13 cellular contexts compared by ENCODE assay signal in the genomic region with DNA sequence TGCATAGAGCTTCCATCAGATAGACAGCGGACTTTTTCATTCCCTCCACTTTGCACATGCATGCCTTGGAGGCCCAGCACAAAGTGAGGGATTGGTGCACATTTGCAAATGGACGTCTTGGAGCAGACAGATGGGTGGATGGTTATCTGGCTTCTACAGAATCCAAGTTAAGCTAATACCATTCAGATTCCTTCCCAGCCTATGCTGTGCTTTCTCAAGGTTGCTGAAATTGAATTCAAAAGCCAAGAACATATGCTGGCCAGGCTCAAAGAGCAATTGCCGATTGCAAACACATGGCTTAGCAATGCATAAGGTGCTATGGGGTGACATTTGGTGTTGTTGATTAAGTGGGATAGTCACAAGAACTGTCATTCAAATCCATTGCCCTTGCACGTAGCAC.
DNase-seq lines count a peak whose midpoint lies in the region; ATAC-seq lines count a peak whose summit lies in the region.
"Had no signal": no experiment of that assay in that cellular context is flagged by ENCODE, and none has a peak within 500 bp of the region (broad histone marks: within the 10 kb centered on the region; RNA-seq: fewer than 3 reads in every experiment).

No MANE protein-coding gene starts in this region.

- H3K27me3 Mint-ChIP-seq in stimulated activated naive B cell treated with anti-CD40 and anti-IgM and Interleukin-4, amounts not matched to agents 10 μg/mL and 1 μg/mL and 100 μg/mL, for 72 hours: peaks cover 4 to 6% of the 10 kb centered on the region in 2 donors

- H3K4me1 Mint-ChIP-seq in stimulated activated naive B cell treated with anti-CD40 and anti-IgM and Interleukin-4, amounts not matched to agents 10 μg/mL and 1 μg/mL and 100 μg/mL, for 72 hours: peaks cover 0 to 4% of the 10 kb centered on the region in 2 donors
- H3K4me1 Mint-ChIP-seq: CD4-positive, alpha-beta memory T cell had no signal

- H3K36me3 Mint-ChIP-seq in stimulated activated naive B cell treated with anti-CD40 and anti-IgM and Interleukin-4, amounts not matched to agents 10 μg/mL and 1 μg/mL and 100 μg/mL, for 72 hours: no peaks in the 10 kb centered on the region
- H3K36me3 Mint-ChIP-seq: CD4-positive, alpha-beta memory T cell had no signal

- no peak overlapping the region for H3K4me3 Mint-ChIP-seq in stimulated activated naive B cell treated with anti-CD40 and anti-IgM and Interleukin-4, amounts not matched to agents 10 μg/mL and 1 μg/mL and 100 μg/mL, for 72 hours
- H3K4me3 Mint-ChIP-seq: CD4-positive, alpha-beta memory T cell had no signal

- no peak overlapping the region for H3K27ac Mint-ChIP-seq in stimulated activated naive B cell treated with anti-CD40 and anti-IgM and Interleukin-4, amounts not matched to agents 10 μg/mL and 1 μg/mL and 100 μg/mL, for 72 hours
- H3K27ac Mint-ChIP-seq: CD4-positive, alpha-beta memory T cell had no signal

- H3K9me3 Mint-ChIP-seq in stimulated activated naive B cell treated with anti-CD40 and anti-IgM and Interleukin-4, amounts not matched to agents 10 μg/mL and 1 μg/mL and 100 μg/mL, for 72 hours: peaks cover 5 to 6% of the 10 kb centered on the region in 2 donors

- peak; percentile 44 for DNase-seq in NCI-H82 (lab: John Stamatoyannopoulos, UW)
- DNase-seq in NCI-H82 treated with DMSO at 0.1 percent for 48 hours (lab: John Stamatoyannopoulos, UW; ENCODE audit: unreplicated experiment): no peak
- DNase-seq in SK-N-DZ (ENCODE audit: low spot score): peak; percentile 51
- DNase-seq in fibroblast of gingiva (ENCODE audit: low read depth): peak; percentile 72
- DNase-seq in NCI-H1092 (lab: John Stamatoyannopoulos, UW): no peak
- DNase-seq in NCI-H2029 treated with DMSO at 0.1 percent for 48 hours (lab: John Stamatoyannopoulos, UW): no peak
- no peak for DNase-seq in stimulated activated naive B cell treated with anti-CD40 and anti-IgM and Interleukin-4, amounts not matched to agents 10 μg/mL and 1 μg/mL and 100 μg/mL, for 72 hours
- DNase-seq: 8988T; BE2C; CD4-positive, alpha-beta memory T cell; DMS53; H9 had no signal

- no peak for ATAC-seq in HG02759 (IDR thresholded peaks at IDR 0.05; ENCODE audit: unreplicated experiment)
- no peak for ATAC-seq in stimulated activated naive B cell treated with anti-CD40 and anti-IgM and Interleukin-4, amounts not matched to agents 10 μg/mL and 1 μg/mL and 100 μg/mL, for 72 hours (replicated peaks)

Comparison
In these comparisons a context has a peak if more than half of its experiments do, and no peak if none do; other contexts are left out.
1. DNase-seq: peak in NCI-H82 (single experiment), SK-N-DZ (single experiment) and fibroblast of gingiva (single experiment); none in NCI-H82 treated with DMSO at 0.1 percent for 48 hours (single experiment), NCI-H1092 (single experiment), NCI-H2029 treated with DMSO at 0.1 percent for 48 hours (single experiment) and stimulated activated naive B cell treated with anti-CD40 and anti-IgM and Interleukin-4, amounts not matched to agents 10 μg/mL and 1 μg/mL and 100 μg/mL, for 72 hours (single experiment).